8 cellular contexts compared by ENCODE assay signal in the genomic region with DNA sequence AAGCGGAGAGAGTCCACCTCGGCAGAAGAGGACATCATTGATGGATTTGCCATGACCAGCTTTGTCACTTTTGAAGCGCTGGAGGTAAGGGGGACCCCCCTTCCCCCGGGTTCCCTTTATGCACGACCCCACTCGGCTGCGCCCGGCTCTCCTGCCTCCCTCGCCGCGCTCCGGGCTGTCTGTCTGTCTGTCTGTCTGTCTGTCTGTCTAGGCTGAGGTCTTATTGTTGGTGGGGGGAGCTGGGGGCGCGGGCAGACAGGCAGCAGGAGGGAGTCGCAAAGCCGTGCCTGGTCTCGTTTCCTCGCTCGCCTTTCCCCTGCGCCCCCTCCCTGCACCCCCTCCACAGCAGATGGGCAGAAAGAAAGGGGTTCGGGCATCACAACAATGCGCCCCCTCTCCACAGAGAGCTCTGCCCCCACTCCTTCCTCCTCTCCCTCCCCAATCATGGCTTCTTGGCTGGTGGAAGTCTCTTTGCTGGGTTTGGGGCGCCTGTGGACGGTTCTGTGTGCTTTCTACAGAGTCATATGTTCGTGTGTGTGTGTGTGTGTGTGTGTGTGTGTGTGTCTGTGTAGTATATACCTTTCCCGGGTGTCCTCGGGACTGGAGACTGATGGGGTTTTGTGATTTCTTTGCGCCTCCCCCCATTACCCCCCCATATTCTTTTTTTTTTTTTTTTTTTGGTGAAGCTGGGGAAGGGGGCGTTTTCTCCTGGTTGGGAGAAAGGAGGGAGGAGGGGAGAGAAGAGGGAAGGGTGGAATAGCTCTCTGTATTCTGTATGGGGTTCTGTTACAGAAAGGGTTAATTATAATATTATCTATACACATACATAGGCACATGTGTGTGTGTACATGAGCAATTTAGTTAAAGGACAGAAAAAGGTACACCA. TPM values are rescaled to one million over a fixed set of nuclear protein-coding genes. Genes with fewer than 3 reads are reported as not detected.
A peak's percentile ranks its signal among the peaks of the same experiment; 100 is the strongest.
DNase-seq lines count a peak whose midpoint lies in the region; ATAC-seq and TF ChIP-seq lines count a peak whose summit lies in the region.

No MANE protein-coding gene starts in this region.

- H3K9ac ChIP-seq in liver (ENCODE audit: low read depth in 1 of 2, low read length in 2 of 2), result no peak overlapping the region

- no peak for TF ChIP-seq RAD21 in liver (IDR thresholded peaks at IDR 0.05)

- no peak for ATAC-seq in GM19467 (IDR thresholded peaks at IDR 0.05; ENCODE audit: unreplicated experiment)
- no peak for ATAC-seq in GM19452 (IDR thresholded peaks at IDR 0.05; ENCODE audit: unreplicated experiment)

- peaks cover 0 to 23% (median 9%) of the 10 kb centered on the region in 4 donors for H3K4me1 ChIP-seq in liver (ENCODE audit: control insufficient read depth in 4 of 4, insufficient read depth in 4 of 4, low read length in 3 of 4)
- peaks cover 0 to 48% (median 17%) of the 10 kb centered on the region in 4 donors for H3K4me1 ChIP-seq in transverse colon

- H3K4me3 ChIP-seq in liver (ENCODE audit: low read depth in 1 of 3, low read length in 3 of 3) (peak overlapping the region in 2 of 3 donors; percentile 70 to 86), transverse colon (peak overlapping the region; percentile 45 to 84 (median 60))

- H3K27me3 ChIP-seq in liver (ENCODE audit: control insufficient read depth in 4 of 4, insufficient read depth in 4 of 4, low read length in 3 of 4) (no peaks in the 10 kb centered on the region), transverse colon (peaks cover 48% of the 10 kb centered on the region)

- CTCF ChIA-PET in activated naive CD4-positive, alpha-beta T cell treated with anti-CD3 and anti-CD28 coated beads for 36 hours (lab: Charles Lee), result no interaction called here

- no peak for TF ChIP-seq EP300 in transverse colon (IDR thresholded peaks at IDR 0.05; ENCODE audit: low read depth)

- no peak overlapping the region for H3K27ac Mint-ChIP-seq in activated naive CD4-positive, alpha-beta T cell treated with anti-CD3 and anti-CD28 coated beads for 36 hours
- no peak overlapping the region for H3K27ac Mint-ChIP-seq in activated T-helper 1 cell treated with anti-CD3 and anti-CD28 coated beads, Interleukin-12 subunit alpha, Interleukin-12 subunit beta, Interleukin-2, Interleukin-4 antibody, amounts not matched to agents 30 ng/mL and 10 ng/mL and 1 ng/mL, durations not matched to agents 14 hours and 24 hours and 36 hours

- H3K36me3 Mint-ChIP-seq in activated naive CD4-positive, alpha-beta T cell treated with anti-CD3 and anti-CD28 coated beads for 36 hours (ENCODE audit: low read depth), result no peaks in the 10 kb centered on the region
- H3K36me3 Mint-ChIP-seq in activated T-helper 1 cell treated with anti-CD3 and anti-CD28 coated beads, Interleukin-12 subunit alpha, Interleukin-12 subunit beta, Interleukin-2, Interleukin-4 antibody, amounts not matched to agents 30 ng/mL and 10 ng/mL and 1 ng/mL, durations not matched to agents 14 hours and 24 hours and 36 hours (ENCODE audit: low read depth), result no peaks in the 10 kb centered on the region

- in situ Hi-C loops in transverse colon (cut with MboI; ENCODE audit: low pct_ligation_motif_present in 1 of 4, low pct_unique_long_range_greater_than_20kb in 1 of 4, low sequenced_read_pairs in 3 of 4), result no loop called here

- no peaks in the 10 kb centered on the region for H3K9me3 Mint-ChIP-seq in activated naive CD4-positive, alpha-beta T cell treated with anti-CD3 and anti-CD28 coated beads for 36 hours
- no peaks in the 10 kb centered on the region for H3K9me3 Mint-ChIP-seq in activated T-helper 1 cell treated with anti-CD3 and anti-CD28 coated beads, Interleukin-12 subunit alpha, Interleukin-12 subunit beta, Interleukin-2, Interleukin-4 antibody, amounts not matched to agents 30 ng/mL and 10 ng/mL and 1 ng/mL, durations not matched to agents 14 hours and 24 hours and 36 hours

- H3K27ac ChIP-seq in liver (ENCODE audit: low read depth in 1 of 2, low read length in 2 of 2) (no peak overlapping the region), transverse colon (peak overlapping the region in 3 of 4 donors; percentile 82 to 85 (median 83))

- peaks cover 29% of the 10 kb centered on the region for H3K27me3 Mint-ChIP-seq in activated naive CD4-positive, alpha-beta T cell treated with anti-CD3 and anti-CD28 coated beads for 36 hours (ENCODE audit: low read depth)
- H3K27me3 Mint-ChIP-seq in activated T-helper 1 cell treated with anti-CD3 and anti-CD28 coated beads, Interleukin-12 subunit alpha, Interleukin-12 subunit beta, Interleukin-2, Interleukin-4 antibody, amounts not matched to agents 30 ng/mL and 10 ng/mL and 1 ng/mL, durations not matched to agents 14 hours and 24 hours and 36 hours (ENCODE audit: insufficient read depth), result peaks cover 26% of the 10 kb centered on the region

- peaks cover 10% of the 10 kb centered on the region for H3K4me1 Mint-ChIP-seq in activated naive CD4-positive, alpha-beta T cell treated with anti-CD3 and anti-CD28 coated beads for 36 hours (ENCODE audit: low read depth)
- H3K4me1 Mint-ChIP-seq in activated T-helper 1 cell treated with anti-CD3 and anti-CD28 coated beads, Interleukin-12 subunit alpha, Interleukin-12 subunit beta, Interleukin-2, Interleukin-4 antibody, amounts not matched to agents 30 ng/mL and 10 ng/mL and 1 ng/mL, durations not matched to agents 14 hours and 24 hours and 36 hours (ENCODE audit: low read depth), result peaks cover 5% of the 10 kb centered on the region

- H3K9me3 ChIP-seq in liver (ENCODE audit: control insufficient read depth in 4 of 4, low read length in 3 of 4) (no peaks in the 10 kb centered on the region), transverse colon (no peaks in the 10 kb centered on the region)

- H3K36me3 ChIP-seq in liver (ENCODE audit: control insufficient read depth in 4 of 4, insufficient read depth in 3 of 4, low read depth in 1 of 4, low read length in 3 of 4), result no peaks in the 10 kb centered on the region
- H3K36me3 ChIP-seq in transverse colon, result no peaks in the 10 kb centered on the region

- WGBS in liver, result 6% methylated on average over 29 of the region's 29 CpGs
- 5% methylated on average over 27 of the region's 29 CpGs; no CpG with 5 or more reads in 1 of the 2 donors for WGBS in transverse colon (ENCODE audit: low coverage in 1 of 2), 2 donors

- TF ChIP-seq CTCF in liver (IDR thresholded peaks at IDR 0.05; ENCODE audit: low read depth, low read length, missing input control) (no peak), transverse colon (IDR thresholded peaks at IDR 0.05) (no peak)

- no peak for TF ChIP-seq POLR2A in transverse colon (IDR thresholded peaks at IDR 0.05)

- H3K4me3 Mint-ChIP-seq in activated naive CD4-positive, alpha-beta T cell treated with anti-CD3 and anti-CD28 coated beads for 36 hours, result peak overlapping the region; percentile 51
- peak overlapping the region; percentile 63 for H3K4me3 Mint-ChIP-seq in activated T-helper 1 cell treated with anti-CD3 and anti-CD28 coated beads, Interleukin-12 subunit alpha, Interleukin-12 subunit beta, Interleukin-2, Interleukin-4 antibody, amounts not matched to agents 30 ng/mL and 10 ng/mL and 1 ng/mL, durations not matched to agents 14 hours and 24 hours and 36 hours

- intact Hi-C loops in activated naive CD4-positive, alpha-beta T cell treated with anti-CD3 and anti-CD28 coated beads for 36 hours (cut with micrococcal nuclease), result loop anchor here (5.0 kb wide), 1 partner anchor 137 kb away; no protein-coding TSS in a partner anchor
- intact Hi-C loops in activated T-helper 1 cell treated with anti-CD3 and anti-CD28 coated beads, Interleukin-12 subunit alpha, Interleukin-12 subunit beta, Interleukin-2, Interleukin-4 antibody, amounts not matched to agents 30 ng/mL and 10 ng/mL and 1 ng/mL, durations not matched to agents 14 hours and 24 hours and 36 hours (cut with micrococcal nuclease), result no loop called here
- intact Hi-C loops in transverse colon (cut with DNase I; ENCODE audit: low total_unique reads), result no loop called here

- no peak for DNase-seq in activated naive CD4-positive, alpha-beta T cell treated with anti-CD3 and anti-CD28 coated beads for 36 hours
- DNase-seq in activated naive CD4-positive, alpha-beta T cell (lab: John Stamatoyannopoulos, UW), result no peak
- DNase-seq in activated T-helper 1 cell treated with anti-CD3 and anti-CD28 coated beads, Interleukin-12 subunit alpha, Interleukin-12 subunit beta, Interleukin-2, Interleukin-4 antibody, amounts not matched to agents 30 ng/mL and 10 ng/mL and 1 ng/mL, durations not matched to agents 14 hours and 24 hours and 36 hours (ENCODE audit: low spot score), result no peak
- DNase-seq in transverse colon (no peak), DMS153 (lab: John Stamatoyannopoulos, UW) (no peak)

TF ChIP-seq in liver, 16 proteins besides CTCF, POLR2A, EP300 and RAD21:
- no peak for TF ChIP-seq FOXA2 (IDR thresholded peaks at IDR 0.05)
- TF ChIP-seq EGR1 (IDR thresholded peaks at IDR 0.05; ENCODE audit: low read depth in 2 of 2), result no peak
- no peak for TF ChIP-seq GABPA (IDR thresholded peaks at IDR 0.05 in 1 of 2, conservative IDR thresholded peaks at IDR 0.05 in 1 of 2)

RNA-seq across cellular contexts. Expression of gene AUTS2, which starts 1.8 kb away (rescaled TPM):
- total RNA-seq in activated naive CD4-positive, alpha-beta T cell treated with anti-CD3 and anti-CD28 coated beads for 36 hours, result 1 to 10 TPM in 1 of 2 experiments, under 1 TPM in 1; 0.79 to 1.1 TPM
- 2.4 and 2.7 TPM in 2 replicates for total RNA-seq in activated T-helper 1 cell treated with anti-CD3 and anti-CD28 coated beads, Interleukin-12 subunit alpha, Interleukin-12 subunit beta, Interleukin-2, Interleukin-4 antibody, amounts not matched to agents 30 ng/mL and 10 ng/mL and 1 ng/mL, durations not matched to agents 14 hours and 24 hours and 36 hours
- total RNA-seq in liver (10 to 100 TPM in 1 of 2 donors, 1 to 10 TPM in 1; 4.9 to 24.4 TPM), transverse colon (100 to 1,000 TPM in 1 of 4 donors, 10 to 100 TPM in 3; 29.8 to 114 (median 59.4) TPM)
- 1 to 10 TPM; 6.4 to 7.6 TPM for polyA plus RNA-seq in liver

Comparison
In these comparisons a context has a peak if more than half of its experiments do, and no peak if none do; other contexts are left out.
1. H3K27ac ChIP-seq: peak in transverse colon (3 of 4); none in liver (0 of 2).